Comparison of ENCODE assay signal across 22 cellular contexts in the genomic region with DNA sequence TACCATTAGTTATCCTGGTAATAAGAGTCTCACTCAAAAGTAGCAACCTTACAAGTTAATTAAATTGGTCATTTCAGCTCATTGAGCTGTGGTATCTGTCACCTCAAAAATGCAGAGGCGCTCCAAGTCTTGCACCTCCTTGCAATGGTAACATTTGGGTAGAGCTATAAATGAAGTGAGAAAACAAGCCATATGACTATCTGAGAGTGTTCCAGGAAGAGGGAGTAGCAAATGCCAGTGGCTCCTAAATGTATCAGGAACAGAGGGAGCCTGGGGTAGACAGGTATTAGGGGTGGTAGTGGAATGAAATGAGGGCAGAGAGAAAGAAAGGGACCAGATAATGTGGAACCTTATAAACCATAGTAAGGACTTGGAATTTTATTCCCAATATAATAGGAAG.
"Had no signal": no experiment of that assay in that cellular context is flagged by ENCODE, and none has a peak within 500 bp of the region (broad histone marks: within the 10 kb centered on the region; RNA-seq: fewer than 3 reads in every experiment).

No MANE protein-coding gene starts in this region.

- H3K9me3 Mint-ChIP-seq: effector memory CD8-positive, alpha-beta T cell had no signal

- ATAC-seq: effector memory CD8-positive, alpha-beta T cell; esophagus mucosa; foreskin keratinocyte; gastroesophageal sphincter; left lung; lower lobe of right lung; mucosa of descending colon had no signal

- H3K4me3 ChIP-seq: colonic mucosa, esophagus squamous epithelium, gastroesophageal sphincter, heart left ventricle, hepatocyte, left lung, lower lobe of right lung, mucosa of descending colon had no signal

- H3K27me3 Mint-ChIP-seq: dendritic cell treated with granulocyte-macrophage colony-stimulating factor and Interleukin-4, amounts not matched to agents 40 ng/mL and 50 ng/mL, for 4 days; effector memory CD8-positive, alpha-beta T cell; naive B cell had no signal

- H3K27me3 ChIP-seq: colonic mucosa, esophagus squamous epithelium, foreskin keratinocyte, gastroesophageal sphincter, heart left ventricle, hepatocyte, left lung had no signal

- H3K4me3 Mint-ChIP-seq: dendritic cell treated with granulocyte-macrophage colony-stimulating factor and Interleukin-4, amounts not matched to agents 40 ng/mL and 50 ng/mL, for 4 days; effector memory CD8-positive, alpha-beta T cell; endodermal cell; immature natural killer cell; mesothelial cell of epicardium; naive B cell had no signal

- H3K27ac Mint-ChIP-seq: dendritic cell treated with granulocyte-macrophage colony-stimulating factor and Interleukin-4, amounts not matched to agents 40 ng/mL and 50 ng/mL, for 4 days; endodermal cell; immature natural killer cell; mesothelial cell of epicardium; naive B cell had no signal

- H3K9me3 ChIP-seq: colonic mucosa had no signal

- H3K27ac ChIP-seq: colonic mucosa, epithelial cell of prostate, esophagus squamous epithelium, foreskin keratinocyte, gastroesophageal sphincter, hepatocyte, left lung, lower lobe of right lung had no signal

- H3K4me1 ChIP-seq: colonic mucosa, foreskin keratinocyte had no signal

- DNase-seq: colonic mucosa; cortex of kidney; effector CD8-positive, alpha-beta T cell; effector memory CD8-positive, alpha-beta T cell; endodermal cell; erythroblast; esophagus squamous epithelium; foreskin keratinocyte; heart left ventricle; immature natural killer cell; left cardiac atrium; left lung; lower lobe of right lung; mesenchymal stem cell; mucosa of descending colon; naive B cell had no signal
